ENCODE assay signal across 8 cellular contexts in the genomic region with DNA sequence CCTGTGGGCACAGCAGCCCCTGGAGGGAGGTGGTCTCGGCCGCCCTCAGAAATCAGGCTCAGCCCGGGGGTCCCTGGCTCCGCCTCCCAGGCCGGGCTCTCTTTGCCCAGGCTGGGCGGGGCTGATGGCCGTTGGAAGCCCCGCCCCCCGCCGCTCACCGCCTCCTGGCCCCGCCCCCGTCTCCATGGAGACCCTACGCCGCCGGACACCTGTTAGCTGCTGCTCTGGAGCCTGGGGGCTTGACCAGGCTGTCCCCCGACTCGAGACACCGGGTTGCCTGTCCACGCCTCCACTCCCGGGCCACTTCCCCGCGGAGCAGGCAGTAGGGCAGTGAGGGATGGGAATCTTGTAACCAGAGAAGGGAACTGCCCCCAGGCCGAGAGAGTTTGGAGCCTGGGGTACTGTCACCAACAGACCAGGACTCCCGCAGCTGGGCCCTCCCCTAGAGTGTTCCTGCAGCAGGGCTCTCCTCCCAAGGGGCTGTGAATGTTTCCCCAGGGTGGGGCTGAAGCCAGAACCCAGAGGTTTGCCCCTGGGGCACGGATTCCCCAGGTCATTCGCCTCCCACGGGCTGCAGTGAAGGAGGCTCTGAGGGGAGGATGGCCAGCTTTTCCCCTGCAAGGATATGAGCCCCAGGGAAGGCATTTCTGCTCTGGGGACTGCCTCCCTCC. TPM values are rescaled to one million over a fixed set of nuclear protein-coding genes. Genes with fewer than 3 reads are reported as not detected.
DNase-seq lines count a peak whose midpoint lies in the region; ATAC-seq, FAIRE-seq and TF ChIP-seq lines count a peak whose summit lies in the region.

No MANE protein-coding gene starts in this region.

- peaks cover 19% of the 10 kb centered on the region for H3K27me3 ChIP-seq in kidney epithelial cell (ENCODE audit: control insufficient read depth, insufficient read depth, low read length)

- no peak for FAIRE-seq in urothelium cell line (lab: Jason Lieb, UNC)

- H3K4me1 Mint-ChIP-seq in activated naive CD8-positive, alpha-beta T cell (ENCODE audit: low read depth) = peaks cover 15% of the 10 kb centered on the region
- H3K4me1 Mint-ChIP-seq in stimulated activated naive CD8-positive, alpha-beta T cell treated with anti-CD3 and anti-CD28 coated beads, Interleukin-15, Interleukin-2, amounts not matched to agents 100 ng/mL and 50 ng/mL, for 24 hours (ENCODE audit: low read depth) = peaks cover 20% of the 10 kb centered on the region

- TF ChIP-seq CTCF in kidney epithelial cell (IDR thresholded peaks at IDR 0.05; ENCODE audit: insufficient read depth, low read length, poor library complexity, severe bottlenecking) = no peak

- H3K36me3 Mint-ChIP-seq in activated naive CD8-positive, alpha-beta T cell = peaks cover 2% of the 10 kb centered on the region
- H3K36me3 Mint-ChIP-seq in stimulated activated naive CD8-positive, alpha-beta T cell treated with anti-CD3 and anti-CD28 coated beads, Interleukin-15, Interleukin-2, amounts not matched to agents 100 ng/mL and 50 ng/mL, for 24 hours (ENCODE audit: low read depth) = no peaks in the 10 kb centered on the region

- H3K27ac Mint-ChIP-seq in activated naive CD8-positive, alpha-beta T cell = no peak overlapping the region
- no peak overlapping the region for H3K27ac Mint-ChIP-seq in stimulated activated naive CD8-positive, alpha-beta T cell treated with anti-CD3 and anti-CD28 coated beads, Interleukin-15, Interleukin-2, amounts not matched to agents 100 ng/mL and 50 ng/mL, for 24 hours

- no peaks in the 10 kb centered on the region for H3K36me3 ChIP-seq in kidney epithelial cell (ENCODE audit: control insufficient read depth, insufficient read depth, low read length)

- peak; percentile 67 for ATAC-seq in Right ventricle myocardium inferior

- DNase-seq in Right ventricle myocardium inferior (ENCODE audit: missing footprints) (peak; percentile 87), cardiac septum (ENCODE audit: low spot score) (no peak), HuH-7 (ENCODE audit: low spot score) (peak; percentile 88), kidney epithelial cell (ENCODE audit: low read depth) (no peak), HCEC 1CT (no peak), urothelium cell line (ENCODE audit: low spot score) (no peak)

- no peaks in the 10 kb centered on the region for H3K9me3 Mint-ChIP-seq in activated naive CD8-positive, alpha-beta T cell (ENCODE audit: low read depth)
- H3K9me3 Mint-ChIP-seq in stimulated activated naive CD8-positive, alpha-beta T cell treated with anti-CD3 and anti-CD28 coated beads, Interleukin-15, Interleukin-2, amounts not matched to agents 100 ng/mL and 50 ng/mL, for 24 hours = peaks cover 4% of the 10 kb centered on the region

- intact Hi-C loops in Right ventricle myocardium inferior (cut with DNase I) (loop anchor here (5.0 kb wide), 1 partner anchor 128 kb away; no protein-coding TSS in a partner anchor), cardiac septum (cut with DNase I) (loop anchor here (2.0 kb wide), 1 partner anchor 22 kb away; no protein-coding TSS in a partner anchor)

- peaks cover 5% of the 10 kb centered on the region for H3K27me3 Mint-ChIP-seq in activated naive CD8-positive, alpha-beta T cell
- H3K27me3 Mint-ChIP-seq in stimulated activated naive CD8-positive, alpha-beta T cell treated with anti-CD3 and anti-CD28 coated beads, Interleukin-15, Interleukin-2, amounts not matched to agents 100 ng/mL and 50 ng/mL, for 24 hours = peaks cover 21% of the 10 kb centered on the region

- peak overlapping the region; percentile 32 for H3K4me3 ChIP-seq in kidney epithelial cell (ENCODE audit: low read depth, low read length)

- peak overlapping the region; percentile 20 for H3K4me3 Mint-ChIP-seq in activated naive CD8-positive, alpha-beta T cell
- peak overlapping the region; percentile 76 for H3K4me3 Mint-ChIP-seq in stimulated activated naive CD8-positive, alpha-beta T cell treated with anti-CD3 and anti-CD28 coated beads, Interleukin-15, Interleukin-2, amounts not matched to agents 100 ng/mL and 50 ng/mL, for 24 hours

RNA-seq across cellular contexts. Expression of gene RPL32, which starts 27.8 kb away (rescaled TPM):
- total RNA-seq in Right ventricle myocardium inferior = 953 TPM
- 722 TPM for total RNA-seq in cardiac septum
- total RNA-seq in kidney epithelial cell = 1,891 and 3,423 TPM in 2 replicates

Comparison
In these comparisons a context has a peak if more than half of its experiments do, and no peak if none do; other contexts are left out.
1. DNase-seq: peak in Right ventricle myocardium inferior (single experiment) and HuH-7 (single experiment); none in cardiac septum (single experiment), kidney epithelial cell (single experiment), HCEC 1CT (single experiment) and urothelium cell line (single experiment).